Comparison of ENCODE assay signal across 8 cellular contexts in the genomic region with DNA sequence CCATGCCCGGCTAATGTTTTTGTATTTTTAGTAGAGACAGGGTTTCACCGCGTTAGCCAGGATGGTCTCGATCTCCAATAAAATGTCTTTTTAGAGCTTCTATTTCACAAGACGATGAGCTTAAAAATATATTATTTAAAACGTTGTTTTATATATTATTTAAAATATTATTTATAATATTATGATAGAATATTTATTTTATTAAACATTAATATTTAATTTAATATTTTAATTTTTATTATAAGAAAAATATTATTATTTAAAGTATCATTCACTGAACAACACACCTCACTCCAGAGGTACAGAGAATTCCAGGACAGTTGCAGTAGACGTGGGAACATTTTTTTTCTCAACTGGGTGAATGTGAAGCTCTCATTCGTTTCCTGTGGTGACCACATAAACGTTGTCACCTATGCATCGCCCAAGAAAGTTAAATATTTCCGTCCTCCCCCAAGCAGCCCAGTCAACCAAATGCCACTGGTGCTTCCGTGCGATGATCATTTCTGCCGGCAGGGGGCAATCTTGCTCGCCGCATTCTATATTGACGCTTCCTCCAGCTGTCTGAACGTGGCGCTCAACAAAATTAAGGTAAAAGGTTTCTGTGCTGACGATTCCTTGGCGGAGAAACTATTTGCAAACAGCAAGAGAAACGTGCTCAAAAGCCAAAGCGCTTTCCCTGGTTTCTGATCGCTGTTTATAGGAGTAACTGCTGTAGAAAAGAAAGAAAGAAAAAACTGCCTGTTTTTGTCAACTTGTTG.
DNase-seq lines count a peak whose midpoint lies in the region; ATAC-seq and TF ChIP-seq lines count a peak whose summit lies in the region.

No MANE protein-coding gene starts in this region.

- CTCF ChIA-PET in GM10248 (lab: Yijun Ruan, JAX) = interaction anchor here (0.7 to 8.7 kb wide), 61 partner anchors 10 to 438 kb away, joined by 3 to 232 read pairs (median 4); partner anchors contain the start of gene GINS3

- DNase-seq in GM10248 (ENCODE audit: extremely low spot score) (peak; percentile 85), NCI-H146 (lab: John Stamatoyannopoulos, UW) (peak; percentile 41), T-helper 9 cell (peak; percentile 81), astrocyte of the cerebellum (ENCODE audit: low read depth) (peak; percentile 48), hypothalamus (lab: John Stamatoyannopoulos, UW) (peak in 50 of 51 donors; percentile 2 to 90 (median 56)), skeletal muscle cell (ENCODE audit: low read depth) (peak; percentile 12)

- TF ChIP-seq CTCF in GM10248 (IDR thresholded peaks at IDR 0.05; ENCODE audit: control extremely low read depth, extremely low read depth, low read depth, missing control alignments) = peak; percentile 85
- peak; percentile 96 for TF ChIP-seq CTCF in astrocyte of the cerebellum (IDR thresholded peaks at IDR 0.05; ENCODE audit: low read depth, low read length, missing control alignments)

- POLR2A ChIA-PET in GM10248 (lab: Yijun Ruan, JAX) = no interaction called here

- ATAC-seq in HG02610 (IDR thresholded peaks at IDR 0.05; ENCODE audit: unreplicated experiment) = peak; percentile 75
- ATAC-seq in HG02840 (IDR thresholded peaks at IDR 0.05; ENCODE audit: low FRiP score, unreplicated experiment) = no peak

- in situ Hi-C loops in astrocyte of the cerebellum (cut with HindIII; ENCODE audit: low sequenced_read_pairs) = no loop called here

- H3K4me3 ChIP-seq in astrocyte of the cerebellum (ENCODE audit: low read depth, low read length) (peak overlapping the region; percentile 4), skeletal muscle cell (ENCODE audit: low read depth, low read length) (peak overlapping the region; percentile 10)

Comparison
In these comparisons a context has a peak if more than half of its experiments do, and no peak if none do; other contexts are left out.
1. DNase-seq: peak in every context shown above with its lines; median percentile 85 in GM10248; 81 in T-helper 9 cell; 56 in hypothalamus; 48 in astrocyte of the cerebellum; 41 in NCI-H146; 12 in skeletal muscle cell.